In genomic region chr7:24406053-24406561, GRCh38 we compare ENCODE assay signal across 11 cellular contexts.
DNase-seq lines count a peak whose midpoint lies in the region; ATAC-seq and TF ChIP-seq lines count a peak whose summit lies in the region.
"Had no signal": no experiment of that assay in that cellular context is flagged by ENCODE, and none has a peak within 500 bp of the region (broad histone marks: within the 10 kb centered on the region; RNA-seq: fewer than 3 reads in every experiment).

No MANE protein-coding gene starts in this region.

- H3K36me3 Mint-ChIP-seq in effector memory CD8-positive, alpha-beta T cell (ENCODE audit: insufficient read depth): no peaks in the 10 kb centered on the region
- H3K36me3 Mint-ChIP-seq in progenitor cell of endocrine pancreas (ENCODE audit: insufficient read depth): no peaks in the 10 kb centered on the region

- H3K9me3 Mint-ChIP-seq in effector memory CD8-positive, alpha-beta T cell: no peaks in the 10 kb centered on the region
- H3K9me3 Mint-ChIP-seq in progenitor cell of endocrine pancreas (ENCODE audit: low read depth): no peaks in the 10 kb centered on the region

- peak overlapping the region in 1 of 2 donors; percentile 36 for H3K4me3 Mint-ChIP-seq in effector memory CD8-positive, alpha-beta T cell
- no peak overlapping the region for H3K4me3 Mint-ChIP-seq in progenitor cell of endocrine pancreas (ENCODE audit: low read depth)

- peak overlapping the region in 1 of 2 donors; percentile 93 for H3K27ac Mint-ChIP-seq in effector memory CD8-positive, alpha-beta T cell
- H3K27ac Mint-ChIP-seq in progenitor cell of endocrine pancreas: no peak overlapping the region

- DNase-seq in ELR (ENCODE audit: low read depth): peak; percentile 5
- peak in 2 of 3 experiments; percentile 4 to 8 for DNase-seq in effector memory CD8-positive, alpha-beta T cell
- no peak for DNase-seq in middle frontal gyrus (ENCODE audit: extremely low spot score, low spot score)
- no peak for DNase-seq in stimulated activated naive CD4-positive, alpha-beta T cell (lab: John Stamatoyannopoulos, UW)
- DNase-seq in progenitor cell of endocrine pancreas (ENCODE audit: low spot score, unreplicated experiment): no peak
- no peak for DNase-seq in NCI-H2029 treated with DMSO at 0.1 percent for 48 hours (lab: John Stamatoyannopoulos, UW)
- DNase-seq: activated CD8-positive, alpha-beta memory T cell treated with anti-CD3 and anti-CD28 coated beads for 24 hours; left lung had no signal

- peaks cover 9 to 11% of the 10 kb centered on the region in 2 donors for H3K4me1 Mint-ChIP-seq in effector memory CD8-positive, alpha-beta T cell (ENCODE audit: low read depth in 2 of 2)
- peaks cover 8% of the 10 kb centered on the region for H3K4me1 Mint-ChIP-seq in progenitor cell of endocrine pancreas (ENCODE audit: low read depth)

- ATAC-seq in GM19351 (IDR thresholded peaks at IDR 0.05; ENCODE audit: unreplicated experiment) (peak; percentile 93), HG03378 (IDR thresholded peaks at IDR 0.05; ENCODE audit: unreplicated experiment) (peak; percentile 71)
- peak; percentile 93 for ATAC-seq in effector memory CD8-positive, alpha-beta T cell (replicated peaks)
- ATAC-seq: left lung, Right ventricle myocardium inferior had no signal

- H3K27me3 Mint-ChIP-seq in effector memory CD8-positive, alpha-beta T cell: peaks cover 0 to 10% of the 10 kb centered on the region in 2 donors
- H3K27me3 Mint-ChIP-seq in progenitor cell of endocrine pancreas: peaks cover 27% of the 10 kb centered on the region

- TF ChIP-seq CTCF in progenitor cell of endocrine pancreas (IDR thresholded peaks at IDR 0.05; ENCODE audit: unreplicated experiment): no peak

Comparison
In these comparisons a context has a peak if more than half of its experiments do, and no peak if none do; other contexts are left out.
1. DNase-seq: peak in ELR (single experiment) and effector memory CD8-positive, alpha-beta T cell (2 of 3); none in middle frontal gyrus (single experiment), stimulated activated naive CD4-positive, alpha-beta T cell (0 of 6), progenitor cell of endocrine pancreas (single experiment) and NCI-H2029 treated with DMSO at 0.1 percent for 48 hours (single experiment).
2. Peak in every context shown above with its lines, with median percentiles within 50 percentile points of each other: ATAC-seq.